Comparison of ENCODE assay signal across 1 cellular context in the genomic region with DNA sequence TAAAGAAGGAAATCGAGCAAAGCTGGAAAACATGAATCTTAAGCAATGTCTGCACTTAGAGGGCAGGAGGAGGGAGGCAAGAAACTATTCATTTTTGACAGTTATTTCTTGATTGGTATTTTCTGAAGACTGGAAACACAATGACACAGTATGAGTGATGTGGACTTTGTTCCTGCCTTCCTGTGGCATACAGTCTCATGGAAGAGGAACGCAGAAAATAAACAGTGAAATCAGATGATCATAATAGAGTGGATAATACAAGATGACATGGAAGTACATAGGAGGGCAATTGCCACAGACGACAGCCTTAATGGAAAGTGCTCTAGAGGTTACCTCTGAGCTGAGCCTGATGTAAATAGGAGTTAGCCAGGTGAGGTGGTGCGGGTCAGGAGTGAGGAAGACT.
TF ChIP-seq lines count a peak whose summit lies in the region.

No MANE protein-coding gene starts in this region.

TF ChIP-seq in HepG2, 621 proteins besides CTCF, POLR2A, EP300 and RAD21 (continued from another document and continues in another):
- TF ChIP-seq, protein P1, sequence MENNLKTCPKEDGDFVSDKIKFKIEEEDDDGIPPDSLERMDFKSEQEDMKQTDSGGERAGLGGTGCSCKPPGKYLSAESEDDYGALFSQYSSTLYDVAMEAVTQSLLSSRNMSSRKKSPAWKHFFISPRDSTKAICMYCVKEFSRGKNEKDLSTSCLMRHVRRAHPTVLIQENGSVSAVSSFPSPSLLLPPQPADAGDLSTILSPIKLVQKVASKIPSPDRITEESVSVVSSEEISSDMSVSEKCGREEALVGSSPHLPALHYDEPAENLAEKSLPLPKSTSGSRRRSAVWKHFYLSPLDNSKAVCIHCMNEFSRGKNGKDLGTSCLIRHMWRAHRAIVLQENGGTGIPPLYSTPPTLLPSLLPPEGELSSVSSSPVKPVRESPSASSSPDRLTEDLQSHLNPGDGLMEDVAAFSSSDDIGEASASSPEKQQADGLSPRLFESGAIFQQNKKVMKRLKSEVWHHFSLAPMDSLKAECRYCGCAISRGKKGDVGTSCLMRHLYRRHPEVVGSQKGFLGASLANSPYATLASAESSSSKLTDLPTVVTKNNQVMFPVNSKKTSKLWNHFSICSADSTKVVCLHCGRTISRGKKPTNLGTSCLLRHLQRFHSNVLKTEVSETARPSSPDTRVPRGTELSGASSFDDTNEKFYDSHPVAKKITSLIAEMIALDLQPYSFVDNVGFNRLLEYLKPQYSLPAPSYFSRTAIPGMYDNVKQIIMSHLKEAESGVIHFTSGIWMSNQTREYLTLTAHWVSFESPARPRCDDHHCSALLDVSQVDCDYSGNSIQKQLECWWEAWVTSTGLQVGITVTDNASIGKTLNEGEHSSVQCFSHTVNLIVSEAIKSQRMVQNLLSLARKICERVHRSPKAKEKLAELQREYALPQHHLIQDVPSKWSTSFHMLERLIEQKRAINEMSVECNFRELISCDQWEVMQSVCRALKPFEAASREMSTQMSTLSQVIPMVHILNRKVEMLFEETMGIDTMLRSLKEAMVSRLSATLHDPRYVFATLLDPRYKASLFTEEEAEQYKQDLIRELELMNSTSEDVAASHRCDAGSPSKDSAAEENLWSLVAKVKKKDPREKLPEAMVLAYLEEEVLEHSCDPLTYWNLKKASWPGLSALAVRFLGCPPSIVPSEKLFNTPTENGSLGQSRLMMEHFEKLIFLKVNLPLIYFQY (CRISPR knock-in tag; IDR thresholded peaks at IDR 0.05; ENCODE audit: borderline replicate concordance): no peak
- no peak for TF ChIP-seq SNAPC2 (CRISPR knock-in tag; IDR thresholded peaks at IDR 0.05)
- TF ChIP-seq GTF3A (CRISPR knock-in tag; conservative IDR thresholded peaks at IDR 0.05): no peak
- no peak for TF ChIP-seq ESRRA (CRISPR knock-in tag; IDR thresholded peaks at IDR 0.05; ENCODE audit: low read depth)
- TF ChIP-seq, protein P2, sequence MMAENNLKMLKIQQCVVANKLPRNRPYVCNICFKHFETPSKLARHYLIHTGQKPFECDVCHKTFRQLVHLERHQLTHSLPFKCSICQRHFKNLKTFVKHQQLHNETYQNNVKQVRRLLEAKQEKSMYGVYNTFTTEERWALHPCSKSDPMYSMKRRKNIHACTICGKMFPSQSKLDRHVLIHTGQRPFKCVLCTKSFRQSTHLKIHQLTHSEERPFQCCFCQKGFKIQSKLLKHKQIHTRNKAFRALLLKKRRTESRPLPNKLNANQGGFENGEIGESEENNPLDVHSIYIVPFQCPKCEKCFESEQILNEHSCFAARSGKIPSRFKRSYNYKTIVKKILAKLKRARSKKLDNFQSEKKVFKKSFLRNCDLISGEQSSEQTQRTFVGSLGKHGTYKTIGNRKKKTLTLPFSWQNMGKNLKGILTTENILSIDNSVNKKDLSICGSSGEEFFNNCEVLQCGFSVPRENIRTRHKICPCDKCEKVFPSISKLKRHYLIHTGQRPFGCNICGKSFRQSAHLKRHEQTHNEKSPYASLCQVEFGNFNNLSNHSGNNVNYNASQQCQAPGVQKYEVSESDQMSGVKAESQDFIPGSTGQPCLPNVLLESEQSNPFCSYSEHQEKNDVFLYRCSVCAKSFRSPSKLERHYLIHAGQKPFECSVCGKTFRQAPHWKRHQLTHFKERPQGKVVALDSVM (CRISPR knock-in tag; IDR thresholded peaks at IDR 0.05): no peak
- no peak for TF ChIP-seq ZNF292 (CRISPR knock-in tag; IDR thresholded peaks at IDR 0.05; ENCODE audit: borderline replicate concordance, low read depth)
- TF ChIP-seq, protein P3, sequence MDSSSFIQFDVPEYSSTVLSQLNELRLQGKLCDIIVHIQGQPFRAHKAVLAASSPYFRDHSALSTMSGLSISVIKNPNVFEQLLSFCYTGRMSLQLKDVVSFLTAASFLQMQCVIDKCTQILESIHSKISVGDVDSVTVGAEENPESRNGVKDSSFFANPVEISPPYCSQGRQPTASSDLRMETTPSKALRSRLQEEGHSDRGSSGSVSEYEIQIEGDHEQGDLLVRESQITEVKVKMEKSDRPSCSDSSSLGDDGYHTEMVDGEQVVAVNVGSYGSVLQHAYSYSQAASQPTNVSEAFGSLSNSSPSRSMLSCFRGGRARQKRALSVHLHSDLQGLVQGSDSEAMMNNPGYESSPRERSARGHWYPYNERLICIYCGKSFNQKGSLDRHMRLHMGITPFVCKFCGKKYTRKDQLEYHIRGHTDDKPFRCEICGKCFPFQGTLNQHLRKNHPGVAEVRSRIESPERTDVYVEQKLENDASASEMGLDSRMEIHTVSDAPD (CRISPR knock-in tag; IDR thresholded peaks at IDR 0.05): no peak
- no peak for TF ChIP-seq ZNF674 (CRISPR knock-in tag; IDR thresholded peaks at IDR 0.05; ENCODE audit: low read depth)
- TF ChIP-seq ZNF775 (CRISPR knock-in tag; IDR thresholded peaks at IDR 0.05; ENCODE audit: borderline replicate concordance): no peak
- TF ChIP-seq, protein P4, sequence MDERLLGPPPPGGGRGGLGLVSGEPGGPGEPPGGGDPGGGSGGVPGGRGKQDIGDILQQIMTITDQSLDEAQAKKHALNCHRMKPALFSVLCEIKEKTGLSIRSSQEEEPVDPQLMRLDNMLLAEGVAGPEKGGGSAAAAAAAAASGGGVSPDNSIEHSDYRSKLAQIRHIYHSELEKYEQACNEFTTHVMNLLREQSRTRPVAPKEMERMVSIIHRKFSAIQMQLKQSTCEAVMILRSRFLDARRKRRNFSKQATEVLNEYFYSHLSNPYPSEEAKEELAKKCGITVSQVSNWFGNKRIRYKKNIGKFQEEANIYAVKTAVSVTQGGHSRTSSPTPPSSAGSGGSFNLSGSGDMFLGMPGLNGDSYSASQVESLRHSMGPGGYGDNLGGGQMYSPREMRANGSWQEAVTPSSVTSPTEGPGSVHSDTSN (CRISPR knock-in tag; IDR thresholded peaks at IDR 0.05): no peak
- TF ChIP-seq TBX3 (IDR thresholded peaks at IDR 0.05; ENCODE audit: borderline replicate concordance): no peak
- TF ChIP-seq ZNF605 (CRISPR knock-in tag; IDR thresholded peaks at IDR 0.05): no peak
- no peak for TF ChIP-seq ZNF652 (CRISPR knock-in tag; IDR thresholded peaks at IDR 0.05; ENCODE audit: borderline replicate concordance, low read depth)
- no peak for TF ChIP-seq IKZF1 (IDR thresholded peaks at IDR 0.05)
- TF ChIP-seq, protein P5, sequence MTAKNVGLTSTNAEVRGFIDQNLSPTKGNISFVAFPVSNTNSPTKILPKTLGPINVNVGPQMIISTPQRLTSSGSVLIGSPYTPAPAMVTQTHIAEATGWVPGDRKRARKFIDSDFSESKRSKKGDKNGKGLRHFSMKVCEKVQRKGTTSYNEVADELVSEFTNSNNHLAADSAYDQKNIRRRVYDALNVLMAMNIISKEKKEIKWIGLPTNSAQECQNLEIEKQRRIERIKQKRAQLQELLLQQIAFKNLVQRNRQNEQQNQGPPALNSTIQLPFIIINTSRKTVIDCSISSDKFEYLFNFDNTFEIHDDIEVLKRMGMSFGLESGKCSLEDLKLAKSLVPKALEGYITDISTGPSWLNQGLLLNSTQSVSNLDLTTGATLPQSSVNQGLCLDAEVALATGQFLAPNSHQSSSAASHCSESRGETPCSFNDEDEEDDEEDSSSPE (CRISPR knock-in tag; IDR thresholded peaks at IDR 0.05): no peak
- no peak for TF ChIP-seq IRX3 (CRISPR knock-in tag; IDR thresholded peaks at IDR 0.05; ENCODE audit: borderline replicate concordance, low read depth)
- TF ChIP-seq, protein P6, sequence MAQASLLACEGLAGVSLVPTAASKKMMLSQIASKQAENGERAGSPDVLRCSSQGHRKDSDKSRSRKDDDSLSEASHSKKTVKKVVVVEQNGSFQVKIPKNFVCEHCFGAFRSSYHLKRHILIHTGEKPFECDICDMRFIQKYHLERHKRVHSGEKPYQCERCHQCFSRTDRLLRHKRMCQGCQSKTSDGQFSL (CRISPR knock-in tag; IDR thresholded peaks at IDR 0.05): no peak
- TF ChIP-seq, protein P7, sequence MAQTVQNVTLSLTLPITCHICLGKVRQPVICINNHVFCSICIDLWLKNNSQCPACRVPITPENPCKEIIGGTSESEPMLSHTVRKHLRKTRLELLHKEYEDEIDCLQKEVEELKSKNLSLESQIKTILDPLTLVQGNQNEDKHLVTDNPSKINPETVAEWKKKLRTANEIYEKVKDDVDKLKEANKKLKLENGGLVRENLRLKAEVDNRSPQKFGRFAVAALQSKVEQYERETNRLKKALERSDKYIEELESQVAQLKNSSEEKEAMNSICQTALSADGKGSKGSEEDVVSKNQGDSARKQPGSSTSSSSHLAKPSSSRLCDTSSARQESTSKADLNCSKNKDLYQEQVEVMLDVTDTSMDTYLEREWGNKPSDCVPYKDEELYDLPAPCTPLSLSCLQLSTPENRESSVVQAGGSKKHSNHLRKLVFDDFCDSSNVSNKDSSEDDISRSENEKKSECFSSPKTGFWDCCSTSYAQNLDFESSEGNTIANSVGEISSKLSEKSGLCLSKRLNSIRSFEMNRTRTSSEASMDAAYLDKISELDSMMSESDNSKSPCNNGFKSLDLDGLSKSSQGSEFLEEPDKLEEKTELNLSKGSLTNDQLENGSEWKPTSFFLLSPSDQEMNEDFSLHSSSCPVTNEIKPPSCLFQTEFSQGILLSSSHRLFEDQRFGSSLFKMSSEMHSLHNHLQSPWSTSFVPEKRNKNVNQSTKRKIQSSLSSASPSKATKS (CRISPR knock-in tag; IDR thresholded peaks at IDR 0.05): no peak
- TF ChIP-seq, protein P8, sequence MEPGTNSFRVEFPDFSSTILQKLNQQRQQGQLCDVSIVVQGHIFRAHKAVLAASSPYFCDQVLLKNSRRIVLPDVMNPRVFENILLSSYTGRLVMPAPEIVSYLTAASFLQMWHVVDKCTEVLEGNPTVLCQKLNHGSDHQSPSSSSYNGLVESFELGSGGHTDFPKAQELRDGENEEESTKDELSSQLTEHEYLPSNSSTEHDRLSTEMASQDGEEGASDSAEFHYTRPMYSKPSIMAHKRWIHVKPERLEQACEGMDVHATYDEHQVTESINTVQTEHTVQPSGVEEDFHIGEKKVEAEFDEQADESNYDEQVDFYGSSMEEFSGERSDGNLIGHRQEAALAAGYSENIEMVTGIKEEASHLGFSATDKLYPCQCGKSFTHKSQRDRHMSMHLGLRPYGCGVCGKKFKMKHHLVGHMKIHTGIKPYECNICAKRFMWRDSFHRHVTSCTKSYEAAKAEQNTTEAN (CRISPR knock-in tag; conservative IDR thresholded peaks at IDR 0.05): no peak
- TF ChIP-seq FOXA1 (IDR thresholded peaks at IDR 0.05): peak; percentile 80
- peak; percentile 95 for TF ChIP-seq FOXA1 (CRISPR knock-in tag; IDR thresholded peaks at IDR 0.05)
- TF ChIP-seq ZNF678 (CRISPR knock-in tag; IDR thresholded peaks at IDR 0.05): no peak
- TF ChIP-seq, protein P9, sequence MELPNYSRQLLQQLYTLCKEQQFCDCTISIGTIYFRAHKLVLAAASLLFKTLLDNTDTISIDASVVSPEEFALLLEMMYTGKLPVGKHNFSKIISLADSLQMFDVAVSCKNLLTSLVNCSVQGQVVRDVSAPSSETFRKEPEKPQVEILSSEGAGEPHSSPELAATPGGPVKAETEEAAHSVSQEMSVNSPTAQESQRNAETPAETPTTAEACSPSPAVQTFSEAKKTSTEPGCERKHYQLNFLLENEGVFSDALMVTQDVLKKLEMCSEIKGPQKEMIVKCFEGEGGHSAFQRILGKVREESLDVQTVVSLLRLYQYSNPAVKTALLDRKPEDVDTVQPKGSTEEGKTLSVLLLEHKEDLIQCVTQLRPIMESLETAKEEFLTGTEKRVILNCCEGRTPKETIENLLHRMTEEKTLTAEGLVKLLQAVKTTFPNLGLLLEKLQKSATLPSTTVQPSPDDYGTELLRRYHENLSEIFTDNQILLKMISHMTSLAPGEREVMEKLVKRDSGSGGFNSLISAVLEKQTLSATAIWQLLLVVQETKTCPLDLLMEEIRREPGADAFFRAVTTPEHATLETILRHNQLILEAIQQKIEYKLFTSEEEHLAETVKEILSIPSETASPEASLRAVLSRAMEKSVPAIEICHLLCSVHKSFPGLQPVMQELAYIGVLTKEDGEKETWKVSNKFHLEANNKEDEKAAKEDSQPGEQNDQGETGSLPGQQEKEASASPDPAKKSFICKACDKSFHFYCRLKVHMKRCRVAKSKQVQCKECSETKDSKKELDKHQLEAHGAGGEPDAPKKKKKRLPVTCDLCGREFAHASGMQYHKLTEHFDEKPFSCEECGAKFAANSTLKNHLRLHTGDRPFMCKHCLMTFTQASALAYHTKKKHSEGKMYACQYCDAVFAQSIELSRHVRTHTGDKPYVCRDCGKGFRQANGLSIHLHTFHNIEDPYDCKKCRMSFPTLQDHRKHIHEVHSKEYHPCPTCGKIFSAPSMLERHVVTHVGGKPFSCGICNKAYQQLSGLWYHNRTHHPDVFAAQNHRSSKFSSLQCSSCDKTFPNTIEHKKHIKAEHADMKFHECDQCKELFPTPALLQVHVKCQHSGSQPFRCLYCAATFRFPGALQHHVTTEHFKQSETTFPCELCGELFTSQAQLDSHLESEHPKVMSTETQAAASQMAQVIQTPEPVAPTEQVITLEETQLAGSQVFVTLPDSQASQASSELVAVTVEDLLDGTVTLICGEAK (IDR thresholded peaks at IDR 0.05): no peak
- TF ChIP-seq, protein P9 (CRISPR knock-in tag; IDR thresholded peaks at IDR 0.05): no peak
- TF ChIP-seq PAX8 (CRISPR knock-in tag; IDR thresholded peaks at IDR 0.05; ENCODE audit: borderline replicate concordance): no peak
- no peak for TF ChIP-seq ZNF660 (CRISPR knock-in tag; IDR thresholded peaks at IDR 0.05; ENCODE audit: borderline replicate concordance, low read depth)
- TF ChIP-seq ZNF382 (CRISPR knock-in tag; IDR thresholded peaks at IDR 0.05; ENCODE audit: borderline replicate concordance): no peak
- TF ChIP-seq, protein P10, sequence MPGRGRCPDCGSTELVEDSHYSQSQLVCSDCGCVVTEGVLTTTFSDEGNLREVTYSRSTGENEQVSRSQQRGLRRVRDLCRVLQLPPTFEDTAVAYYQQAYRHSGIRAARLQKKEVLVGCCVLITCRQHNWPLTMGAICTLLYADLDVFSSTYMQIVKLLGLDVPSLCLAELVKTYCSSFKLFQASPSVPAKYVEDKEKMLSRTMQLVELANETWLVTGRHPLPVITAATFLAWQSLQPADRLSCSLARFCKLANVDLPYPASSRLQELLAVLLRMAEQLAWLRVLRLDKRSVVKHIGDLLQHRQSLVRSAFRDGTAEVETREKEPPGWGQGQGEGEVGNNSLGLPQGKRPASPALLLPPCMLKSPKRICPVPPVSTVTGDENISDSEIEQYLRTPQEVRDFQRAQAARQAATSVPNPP (CRISPR knock-in tag; IDR thresholded peaks at IDR 0.05): no peak
- no peak for TF ChIP-seq ZNF501 (CRISPR knock-in tag; IDR thresholded peaks at IDR 0.05)
